ENCODE assay signal across 19 cellular contexts in genomic region chr7:42055171-42055570, GRCh38.
DNase-seq lines count a peak whose midpoint lies in the region; TF ChIP-seq lines count a peak whose summit lies in the region.
"Had no signal": no experiment of that assay in that cellular context is flagged by ENCODE, and none has a peak within 500 bp of the region (broad histone marks: within the 10 kb centered on the region; RNA-seq: fewer than 3 reads in every experiment).

No MANE protein-coding gene starts in this region.

- H2AK5ac ChIP-seq in mesenchymal stem cell (ENCODE audit: low read length, severe bottlenecking), result no peak overlapping the region

- H3K9ac ChIP-seq in mesenchymal stem cell (ENCODE audit: low read length), result no peak overlapping the region

- H3K4me3 ChIP-seq in astrocyte of the spinal cord (ENCODE audit: low read depth, low read length) (no peak overlapping the region), mesenchymal stem cell (ENCODE audit: insufficient read depth in 1 of 2, low read depth in 1 of 2, low read length in 2 of 2) (no peak overlapping the region)

- in situ Hi-C loops in astrocyte of the spinal cord (cut with HindIII; ENCODE audit: low sequenced_read_pairs), result no loop called here

- no peak for TF ChIP-seq CTCF in astrocyte of the spinal cord (IDR thresholded peaks at IDR 0.05; ENCODE audit: low read depth, low read length)

- H2BK120ac ChIP-seq in mesenchymal stem cell (ENCODE audit: low read depth, low read length), result no peak overlapping the region

- no peak overlapping the region for H2BK5ac ChIP-seq in mesenchymal stem cell (ENCODE audit: low read depth, low read length, poor library complexity, severe bottlenecking)

- WGBS in mesenchymal stem cell, result 90% methylated on average over 5 of the region's 5 CpGs

- DNase-seq in Daoy (ENCODE audit: low read depth) (peak; percentile 23), RPMI7951 (ENCODE audit: low read depth) (peak; percentile 92), astrocyte of the spinal cord (ENCODE audit: low read depth, low spot score) (peak; percentile 65), myocyte (ENCODE audit: low read depth) (peak; percentile 59), SW 1271 (lab: John Stamatoyannopoulos, UW) (no peak), NCI-H1930 (lab: John Stamatoyannopoulos, UW) (no peak), foreskin melanocyte (no peak), mesenchymal stem cell (no peak)
- DNase-seq: AML-193; C1 segment of cervical spinal cord; CD8-positive, alpha-beta T cell; GDM1; NCI-H1092; NCI-H1436; NCI-H187 treated with DMSO at 0.1 percent for 48 hours; NCI-H345; NCI-H526; OCI-M1; Right ventricle myocardium superior had no signal

- H3K18ac ChIP-seq in mesenchymal stem cell (ENCODE audit: low read depth in 1 of 2, low read length in 2 of 2), result peak overlapping the region in 1 of 2 experiments; percentile 5

- H3K14ac ChIP-seq in mesenchymal stem cell (ENCODE audit: low read length in 2 of 2), result peak overlapping the region in 1 of 2 experiments; percentile 62

- no peak overlapping the region for H3K4me2 ChIP-seq in mesenchymal stem cell (ENCODE audit: low read length, poor library complexity, severe bottlenecking)

- H3K9me3 ChIP-seq in mesenchymal stem cell (ENCODE audit: control insufficient read depth, low read length), result no peaks in the 10 kb centered on the region

- peak overlapping the region in 1 of 2 experiments; percentile 40 for H3K23ac ChIP-seq in mesenchymal stem cell (ENCODE audit: low read length in 2 of 2)

- H4K91ac ChIP-seq in mesenchymal stem cell (ENCODE audit: low read length), result no peak overlapping the region

- H2BK15ac ChIP-seq in mesenchymal stem cell (ENCODE audit: low read depth, poor library complexity, severe bottlenecking), result no peak overlapping the region

- H3K79me1 ChIP-seq in mesenchymal stem cell (replicated peaks; ENCODE audit: low read length, poor library complexity, severe bottlenecking), result peaks cover 3% of the 10 kb centered on the region

- no peak overlapping the region for H2AFZ ChIP-seq in mesenchymal stem cell (ENCODE audit: low read depth, low read length)

- H2BK12ac ChIP-seq in mesenchymal stem cell (ENCODE audit: low read length in 2 of 2), result no peak overlapping the region

- peaks cover 0 to 29% of the 10 kb centered on the region in 2 experiments for H3K36me3 ChIP-seq in mesenchymal stem cell (ENCODE audit: control insufficient read depth in 1 of 2, insufficient read depth in 2 of 2, low read depth in 1 of 2, low read length in 2 of 2)

- H3K4ac ChIP-seq in mesenchymal stem cell (ENCODE audit: low read depth in 1 of 2, low read length in 2 of 2), result no peak overlapping the region

- H3K27me3 ChIP-seq in mesenchymal stem cell (ENCODE audit: control insufficient read depth in 1 of 2, insufficient read depth in 1 of 2, low read length in 2 of 2), result no peaks in the 10 kb centered on the region

- peaks cover 3% of the 10 kb centered on the region for H3K4me1 ChIP-seq in mesenchymal stem cell (ENCODE audit: control insufficient read depth, insufficient read depth, low read depth, low read length)

- no peak overlapping the region for H4K8ac ChIP-seq in mesenchymal stem cell (ENCODE audit: low read length)

- no peak overlapping the region for H3K27ac ChIP-seq in mesenchymal stem cell (ENCODE audit: low read length, poor library complexity, severe bottlenecking)

Comparison
In these comparisons a context has a peak if more than half of its experiments do, and no peak if none do; other contexts are left out.
1. DNase-seq: peak in Daoy (single experiment), RPMI7951 (single experiment), astrocyte of the spinal cord (single experiment) and myocyte (single experiment); none in SW 1271 (0 of 2), NCI-H1930 (0 of 2), foreskin melanocyte (single experiment) and mesenchymal stem cell (single experiment).